In the genomic region with DNA sequence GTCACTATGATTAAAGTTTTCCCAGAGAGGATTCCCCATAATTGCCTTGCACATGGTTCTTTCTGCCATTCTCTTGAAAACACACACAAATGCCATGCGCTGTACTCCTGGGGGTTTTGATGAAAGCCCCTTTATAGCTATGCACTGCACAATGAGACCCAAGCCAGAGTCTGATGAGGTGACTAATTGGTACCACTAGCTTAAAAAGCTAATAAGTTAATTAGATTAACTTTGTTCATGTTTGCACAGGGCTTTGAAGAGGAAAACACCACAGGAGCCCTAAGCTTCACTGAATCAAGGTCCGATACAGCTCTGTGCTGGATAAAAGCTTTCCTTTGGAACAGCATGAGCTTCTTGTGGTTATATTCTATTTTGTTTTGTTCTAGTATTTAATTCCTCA, we compare ENCODE assay signal across 13 cellular contexts.
DNase-seq lines count a peak whose midpoint lies in the region; ATAC-seq and TF ChIP-seq lines count a peak whose summit lies in the region.
"Had no signal": no experiment of that assay in that cellular context is flagged by ENCODE, and none has a peak within 500 bp of the region (broad histone marks: within the 10 kb centered on the region; RNA-seq: fewer than 3 reads in every experiment).

No MANE protein-coding gene starts in this region.

- no peaks in the 10 kb centered on the region for H3K36me3 ChIP-seq in ectodermal cell (ENCODE audit: control insufficient read depth, insufficient read depth, low read length)
- H3K36me3 ChIP-seq in A673 (ENCODE audit: insufficient read depth, low read length, poor library complexity, severe bottlenecking) = no peaks in the 10 kb centered on the region
- H3K36me3 ChIP-seq: BE2C had no signal

- no peaks in the 10 kb centered on the region for H3K27me3 Mint-ChIP-seq in activated T-cell treated with anti-CD3 and anti-CD28 coated beads, Interleukin-2, amount 50 U/mL, for 72 hours (ENCODE audit: low read depth)

- H3K9me3 Mint-ChIP-seq in activated T-cell treated with anti-CD3 and anti-CD28 coated beads, Interleukin-2, amount 50 U/mL, for 72 hours = peaks cover 1 to 2% of the 10 kb centered on the region in 2 donors

- H3K27ac Mint-ChIP-seq in activated T-cell treated with anti-CD3 and anti-CD28 coated beads, Interleukin-2, amount 50 U/mL, for 72 hours = peak overlapping the region; percentile 52
- H3K27ac Mint-ChIP-seq: CD4-positive, alpha-beta T cell had no signal

- CTCF ChIA-PET in A673 (lab: Charles Lee) = no interaction called here

- intact Hi-C loops in A673 (cut with micrococcal nuclease; ENCODE audit: unreplicated experiment) = no loop called here

- H3K27ac ChIP-seq in ectodermal cell (ENCODE audit: insufficient read depth, low read depth, low read length, poor library complexity, severe bottlenecking) (peak overlapping the region; percentile 17), A673 (ENCODE audit: low read depth, low read length, poor library complexity, severe bottlenecking) (no peak overlapping the region)
- H3K27ac ChIP-seq: GM23248, HL-60 had no signal

- TF ChIP-seq CTCF in A673 (conservative IDR thresholded peaks at IDR 0.05; ENCODE audit: low read depth, low read length) = no peak

- POLR2A ChIA-PET in A673 (lab: Charles Lee; ENCODE audit: low non-redundant PET) = no interaction called here

- peaks cover 10% of the 10 kb centered on the region for H3K4me1 ChIP-seq in ectodermal cell (ENCODE audit: control insufficient read depth, insufficient read depth, low read length)
- no peaks in the 10 kb centered on the region for H3K4me1 ChIP-seq in A673 (ENCODE audit: insufficient read depth, low read length, poor library complexity, severe bottlenecking)
- H3K4me1 ChIP-seq: BE2C, Caco-2 had no signal

- no peaks in the 10 kb centered on the region for H3K36me3 Mint-ChIP-seq in activated T-cell treated with anti-CD3 and anti-CD28 coated beads, Interleukin-2, amount 50 U/mL, for 72 hours (ENCODE audit: insufficient read depth in 2 of 2)

- no peak for DNase-seq in activated T-cell treated with anti-CD3 and anti-CD28 coated beads, Interleukin-2, amount 50 U/mL, for 72 hours
- no peak for DNase-seq in activated T-cell treated with anti-CD3 and anti-CD28 coated beads, Interleukin-2, amount 50 U/mL, for 48 hours
- DNase-seq in renal cortical epithelial cell (ENCODE audit: low read depth) (peak; percentile 24), A673 (ENCODE audit: low spot score) (no peak)
- DNase-seq: BE2C; C1 segment of cervical spinal cord; Caco-2; CD4-positive, alpha-beta T cell; HCEC 1CT had no signal

- no peak overlapping the region for H3K4me3 ChIP-seq in ectodermal cell (ENCODE audit: insufficient read depth, low read depth, low read length)
- H3K4me3 ChIP-seq in A673 (ENCODE audit: low read depth, low read length, poor library complexity, severe bottlenecking) = no peak overlapping the region
- H3K4me3 ChIP-seq: GM23248 had no signal

- no peak overlapping the region for H3K4me3 Mint-ChIP-seq in activated T-cell treated with anti-CD3 and anti-CD28 coated beads, Interleukin-2, amount 50 U/mL, for 72 hours
- H3K4me3 Mint-ChIP-seq: CD4-positive, alpha-beta T cell had no signal

- peaks cover 58% of the 10 kb centered on the region for H3K27me3 ChIP-seq in ectodermal cell (ENCODE audit: control insufficient read depth, insufficient read depth, low read length, poor library complexity, severe bottlenecking)
- peaks cover 58% of the 10 kb centered on the region for H3K27me3 ChIP-seq in A673 (replicated peaks; ENCODE audit: insufficient read depth, low read depth, low read length, poor library complexity)
- H3K27me3 ChIP-seq: BE2C had no signal

- no peak for ATAC-seq in activated T-cell treated with anti-CD3 and anti-CD28 coated beads, Interleukin-2, amount 50 U/mL, for 72 hours (replicated peaks in 1 of 2)
- no peak for ATAC-seq in GM21576 (IDR thresholded peaks at IDR 0.05; ENCODE audit: unreplicated experiment)

- WGBS in ectodermal cell, 2 experiments = 17 to 37% methylated on average over 2 of the region's 2 CpGs

- no peaks in the 10 kb centered on the region for H3K9me3 ChIP-seq in ectodermal cell (ENCODE audit: control insufficient read depth, low read length)
- no peaks in the 10 kb centered on the region for H3K9me3 ChIP-seq in A673 (ENCODE audit: low read depth, low read length, poor library complexity, severe bottlenecking)
- H3K9me3 ChIP-seq: BE2C, Caco-2 had no signal

- H3K4me1 Mint-ChIP-seq in activated T-cell treated with anti-CD3 and anti-CD28 coated beads, Interleukin-2, amount 50 U/mL, for 72 hours (ENCODE audit: low read depth) = no peaks in the 10 kb centered on the region

- BruUV-seq in A673 (replicated peaks; lab: Mats Ljungman, UMichigan) = no TSS peak
